ENCODE assay signal across 8 cellular contexts in genomic region chr12:188910-189621, GRCh38. TPM values are rescaled to one million over a fixed set of nuclear protein-coding genes. Genes with fewer than 3 reads are reported as not detected.
DNase-seq lines count a peak whose midpoint lies in the region; ATAC-seq and TF ChIP-seq lines count a peak whose summit lies in the region.

No MANE protein-coding gene starts in this region.

- DNase-seq in LHCN-M2 (ENCODE audit: low read depth) (peak; percentile 18), lower lobe of right lung (peak; percentile 64), HT-29 (ENCODE audit: low spot score) (no peak), SHP77 treated with DMSO at 0.1 percent for 48 hours (lab: John Stamatoyannopoulos, UW) (no peak)
- no peak for DNase-seq in effector memory CD8-positive, alpha-beta T cell
- DNase-seq in stimulated activated CD4-positive, alpha-beta T cell treated with anti-CD3 and anti-CD28 coated beads, TNF-alpha, amount 100 ng/mL, for 24 hours (ENCODE audit: low read depth in 3 of 3) = peak in 2 of 3 experiments; percentile 19 to 45

- H3K9me3 ChIP-seq in ES-I3 (ENCODE audit: control insufficient read depth, insufficient read depth, low read length) (no peaks in the 10 kb centered on the region), lower lobe of right lung (no peaks in the 10 kb centered on the region)

- peak overlapping the region; percentile 51 to 70 for H3K4me3 Mint-ChIP-seq in effector memory CD8-positive, alpha-beta T cell

- H3K36me3 ChIP-seq in ES-I3 (ENCODE audit: insufficient read depth, low read length) (no peaks in the 10 kb centered on the region), lower lobe of right lung (no peaks in the 10 kb centered on the region)

- TF ChIP-seq CTCF in WI38 (IDR thresholded peaks at IDR 0.05; ENCODE audit: low read depth, low read length) (peak; percentile 58), lower lobe of right lung (IDR thresholded peaks at IDR 0.05) (peak; percentile 74)

- peak overlapping the region in 1 of 2 donors; percentile 23 for H3K27ac Mint-ChIP-seq in effector memory CD8-positive, alpha-beta T cell

- H3K27me3 ChIP-seq in lower lobe of right lung (ENCODE audit: low read depth) = peaks cover 8% of the 10 kb centered on the region

- H3K9me3 Mint-ChIP-seq in effector memory CD8-positive, alpha-beta T cell = no peaks in the 10 kb centered on the region

- H3K4me3 ChIP-seq in WI38 (ENCODE audit: low read depth, low read length) (peak overlapping the region; percentile 48), lower lobe of right lung (peak overlapping the region; percentile 48)

- intact Hi-C loops in lower lobe of right lung (cut with DNase I) = no loop called here

- no peaks in the 10 kb centered on the region for H3K36me3 Mint-ChIP-seq in effector memory CD8-positive, alpha-beta T cell (ENCODE audit: insufficient read depth)

- no peak overlapping the region for H3K27ac ChIP-seq in lower lobe of right lung

- peak; percentile 64 for ATAC-seq in effector memory CD8-positive, alpha-beta T cell (replicated peaks)
- ATAC-seq in lower lobe of right lung = peak; percentile 83 to 91

- H3K27me3 Mint-ChIP-seq in effector memory CD8-positive, alpha-beta T cell = peaks cover 51 to 69% of the 10 kb centered on the region in 2 donors

- peaks cover 4% of the 10 kb centered on the region in 2 donors for H3K4me1 Mint-ChIP-seq in effector memory CD8-positive, alpha-beta T cell (ENCODE audit: low read depth in 2 of 2)

- H3K9ac ChIP-seq in ES-I3 (ENCODE audit: low read depth, low read length) = peak overlapping the region; percentile 54

- H3K4me1 ChIP-seq in ES-I3 (ENCODE audit: insufficient read depth, low read length) (no peaks in the 10 kb centered on the region; the same call in 1 of the 2 replicates), lower lobe of right lung (peaks cover 7% of the 10 kb centered on the region)

RNA-seq across cellular contexts. Expression of gene SLC6A12, which starts 24.9 kb away (rescaled TPM):
- not detected in 2 replicates for total RNA-seq in LHCN-M2 (2014; rRNA removed)
- polyA plus RNA-seq in LHCN-M2 (2012) = not detected
- 14.2 TPM for total RNA-seq in lower lobe of right lung
- total RNA-seq in HT-29 (2014; rRNA removed; shearing (Covaris generic)) = 0.13 TPM in 1 of 2 replicates, not detected in the other

Comparison
In these comparisons a context has a peak if more than half of its experiments do, and no peak if none do; other contexts are left out.
1. DNase-seq: peak in LHCN-M2 (single experiment), lower lobe of right lung (single experiment) and stimulated activated CD4-positive, alpha-beta T cell treated with anti-CD3 and anti-CD28 coated beads, TNF-alpha, amount 100 ng/mL, for 24 hours (2 of 3); none in effector memory CD8-positive, alpha-beta T cell (0 of 3), HT-29 (single experiment) and SHP77 treated with DMSO at 0.1 percent for 48 hours (single experiment).
2. RNA of gene SLC6A12, which starts 24.9 kb away (total RNA-seq): 14.2 TPM in lower lobe of right lung (single experiment); not detected in LHCN-M2 and 0.13 TPM in HT-29; every median in the first group is over 10 times any median in the second.